In genomic region chr1:3069491-3070303, GRCh38 we compare ENCODE assay signal across 8 cellular contexts. TPM values are rescaled to one million over a fixed set of nuclear protein-coding genes. Genes with fewer than 3 reads are reported as not detected.
A peak's percentile ranks its signal among the peaks of the same experiment; 100 is the strongest.
DNase-seq lines count a peak whose midpoint lies in the region; ATAC-seq and TF ChIP-seq lines count a peak whose summit lies in the region.

No MANE protein-coding gene starts in this region.

- peak overlapping the region in 1 of 2 donors; percentile 59 for H3K4me3 Mint-ChIP-seq in effector memory CD8-positive, alpha-beta T cell

- H3K27me3 Mint-ChIP-seq in effector memory CD8-positive, alpha-beta T cell, result peaks cover 11 to 37% of the 10 kb centered on the region in 2 donors

- CTCF ChIA-PET in AG04450 (lab: Charles Lee), result no interaction called here

- peaks cover 0 to 2% of the 10 kb centered on the region in 2 donors for H3K4me1 Mint-ChIP-seq in effector memory CD8-positive, alpha-beta T cell (ENCODE audit: low read depth in 2 of 2)

- POLR2A ChIA-PET in AG04450 (lab: Yijun Ruan, JAX), result no interaction called here

- peak; percentile 41 for TF ChIP-seq CTCF in AG04450 (IDR thresholded peaks at IDR 0.05; ENCODE audit: low read depth, low read length)

- peak overlapping the region; percentile 82 for H3K9ac ChIP-seq in adipocyte (ENCODE audit: low read length)

- H3K4me3 ChIP-seq in AG04450 (ENCODE audit: low read depth, low read length) (peak overlapping the region; percentile 53), HAP-1 (peak overlapping the region; percentile 39), adipocyte (ENCODE audit: low read length) (peak overlapping the region; percentile 79)

- H3K9me3 ChIP-seq in AG04450 (ENCODE audit: control insufficient read depth, insufficient read depth, low read length), result peaks cover 15% of the 10 kb centered on the region; the same call in 1 of the 2 replicates
- no peaks in the 10 kb centered on the region for H3K9me3 ChIP-seq in HAP-1
- no peaks in the 10 kb centered on the region for H3K9me3 ChIP-seq in adipocyte (ENCODE audit: control insufficient read depth, low read length)

- no peaks in the 10 kb centered on the region for H3K36me3 Mint-ChIP-seq in effector memory CD8-positive, alpha-beta T cell (ENCODE audit: insufficient read depth)

- H3K9me3 Mint-ChIP-seq in effector memory CD8-positive, alpha-beta T cell, result no peaks in the 10 kb centered on the region

- DNase-seq in AG04450 (ENCODE audit: low read depth, low spot score) (no peak), HAP-1 (ENCODE audit: low spot score in 2 of 2) (peak; percentile 73 to 76), adipocyte (ENCODE audit: low read depth) (peak; percentile 90), left ventricle myocardium superior (peak; percentile 67), posterior vena cava (ENCODE audit: low spot score) (peak; percentile 78), HK-2 (ENCODE audit: unreplicated experiment) (no peak)
- no peak for DNase-seq in effector memory CD8-positive, alpha-beta T cell
- no peak for DNase-seq in activated CD4-positive, CD25-positive, alpha-beta regulatory T cell treated with anti-CD3 and anti-CD28 coated beads, Interleukin-2, amount 50 U/mL, for 72 hours

- ATAC-seq in left ventricle myocardium superior, result peak; percentile 37
- ATAC-seq in effector memory CD8-positive, alpha-beta T cell (replicated peaks), result no peak

- H3K27me3 ChIP-seq in AG04450 (ENCODE audit: control insufficient read depth, insufficient read depth, low read length) (peaks cover 70% of the 10 kb centered on the region), HAP-1 (ENCODE audit: low read depth) (no peaks in the 10 kb centered on the region), adipocyte (replicated peaks; ENCODE audit: control insufficient read depth, insufficient read depth, low read length) (peaks cover 36% of the 10 kb centered on the region)

- H3K27ac Mint-ChIP-seq in effector memory CD8-positive, alpha-beta T cell, result no peak overlapping the region

- H3K4me1 ChIP-seq in HAP-1 (peaks cover 7% of the 10 kb centered on the region), adipocyte (ENCODE audit: control insufficient read depth, insufficient read depth, low read length) (no peaks in the 10 kb centered on the region)

- intact Hi-C loops in left ventricle myocardium superior (cut with micrococcal nuclease), result no loop called here
- intact Hi-C loops in posterior vena cava (cut with DNase I), result loop anchor here (5.0 to 10.0 kb wide), 4 partner anchors 145 to 345 kb away; no protein-coding TSS in a partner anchor

- in situ Hi-C loops in HAP-1 (cut with MboI; ENCODE audit: low sequenced_read_pairs), result no loop called here

- H3K36me3 ChIP-seq in HAP-1 (replicated peaks) (no peaks in the 10 kb centered on the region), adipocyte (ENCODE audit: control insufficient read depth, insufficient read depth, low read length, severe bottlenecking) (no peaks in the 10 kb centered on the region)

- no peak overlapping the region for H3K27ac ChIP-seq in AG04450 (ENCODE audit: low read depth, low read length)

RNA-seq across cellular contexts. Expression of gene PRDM16, which starts 0.7 kb away (rescaled TPM):
- 0.06 and 0.16 TPM in 2 replicates for polyA plus RNA-seq in AG04450 (2011; rRNA removed)
- polyA minus RNA-seq in AG04450 (2011; rRNA and poly(A)+ RNA removed), result not detected in 2 replicates
- total RNA-seq in left ventricle myocardium superior (17.7 TPM), posterior vena cava (10 to 100 TPM; 15.8 to 21.1 TPM)

RNA-seq across cellular contexts. Expression of gene ACTRT2, which starts 48.4 kb away (rescaled TPM):
- not detected in 2 replicates for polyA plus RNA-seq in AG04450 (2011; rRNA removed)
- not detected in 2 replicates for polyA minus RNA-seq in AG04450 (2011; rRNA and poly(A)+ RNA removed)
- total RNA-seq in left ventricle myocardium superior, result not detected
- not detected for total RNA-seq in posterior vena cava

Comparison
In these comparisons a context has a peak if more than half of its experiments do, and no peak if none do; other contexts are left out.
1. DNase-seq: peak in HAP-1 (2 of 2), adipocyte (single experiment), left ventricle myocardium superior (single experiment) and posterior vena cava (single experiment); none in AG04450 (single experiment), HK-2 (single experiment), effector memory CD8-positive, alpha-beta T cell (0 of 3) and activated CD4-positive, CD25-positive, alpha-beta regulatory T cell treated with anti-CD3 and anti-CD28 coated beads, Interleukin-2, amount 50 U/mL, for 72 hours (single experiment).
2. Peak in every context shown above with its lines, with median percentiles within 50 percentile points of each other: H3K4me3 ChIP-seq.